Comparison of ENCODE assay signal across 11 cellular contexts in the genomic region with DNA sequence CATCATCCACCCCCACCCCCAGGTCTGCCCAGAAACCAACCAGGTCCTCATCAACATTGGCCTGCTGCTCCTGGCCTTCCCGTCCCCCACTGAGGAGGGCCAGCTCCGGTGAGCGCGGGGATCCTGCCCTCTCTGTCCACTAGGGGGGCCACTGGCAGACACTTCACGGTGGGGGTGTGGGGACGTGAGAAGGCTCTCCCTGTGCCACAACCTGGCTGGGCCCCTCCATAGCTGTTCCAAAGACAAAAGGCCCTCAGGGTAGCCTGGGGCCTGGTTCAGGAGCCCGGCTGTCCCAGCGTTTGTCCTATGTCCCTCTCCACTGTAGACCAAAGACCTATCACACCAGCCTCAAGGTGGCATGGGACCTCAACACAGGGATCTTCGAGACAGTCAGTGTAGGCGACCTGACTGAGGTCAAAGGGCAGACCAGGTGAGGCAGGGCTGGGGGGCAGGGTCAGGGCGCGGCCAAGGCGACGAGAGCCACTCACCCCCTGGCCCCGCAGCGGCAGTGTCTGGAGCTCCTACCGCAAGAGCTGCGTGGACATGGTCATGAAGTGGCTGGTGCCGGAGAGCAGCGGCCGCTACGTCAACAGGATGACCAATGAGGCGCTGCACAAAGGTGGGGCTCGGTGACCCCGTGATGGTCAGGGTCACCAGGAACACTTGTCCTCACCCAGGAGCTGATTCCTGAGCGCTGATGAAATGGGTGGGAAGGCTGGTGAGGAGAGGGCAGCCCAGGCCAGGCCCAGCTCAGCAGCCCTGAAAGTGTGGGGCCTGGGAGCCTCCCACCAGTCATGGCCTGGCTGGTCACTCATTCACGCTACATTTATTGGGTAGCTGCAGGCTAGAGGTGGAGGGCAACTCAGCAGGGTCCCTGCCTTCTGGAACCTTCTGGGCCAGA. TPM values are rescaled to one million over a fixed set of nuclear protein-coding genes. Genes with fewer than 3 reads are reported as not detected.
A peak's percentile ranks its signal among the peaks of the same experiment; 100 is the strongest.
DNase-seq lines count a peak whose midpoint lies in the region; ATAC-seq and TF ChIP-seq lines count a peak whose summit lies in the region.
"Had no signal": no experiment of that assay in that cellular context is flagged by ENCODE, and none has a peak within 500 bp of the region (broad histone marks: within the 10 kb centered on the region; RNA-seq: fewer than 3 reads in every experiment).

No MANE protein-coding gene starts in this region.

- TF ChIP-seq POLR2A in stomach (IDR thresholded peaks at IDR 0.05) = no peak

- intact Hi-C loops in upper lobe of right lung (cut with DNase I) (no loop called here), stomach (cut with DNase I; ENCODE audit: low total_unique reads) (no loop called here)

- H3K27ac ChIP-seq in WERI-Rb-1 (no peak overlapping the region), hepatocyte (no peak overlapping the region), upper lobe of right lung (no peak overlapping the region), stomach (no peak overlapping the region)

- H3K9me2 ChIP-seq in hepatocyte (replicated peaks; ENCODE audit: insufficient read depth) = no peaks in the 10 kb centered on the region

- H3K27me3 ChIP-seq in WERI-Rb-1 (ENCODE audit: insufficient read depth, low read depth, severe bottlenecking) (no peaks in the 10 kb centered on the region), hepatocyte (no peaks in the 10 kb centered on the region), upper lobe of right lung (no peaks in the 10 kb centered on the region), stomach (no peaks in the 10 kb centered on the region)

- H4K20me1 ChIP-seq in hepatocyte (ENCODE audit: insufficient read depth, poor library complexity, severe bottlenecking) = no peaks in the 10 kb centered on the region

- H2AFZ ChIP-seq in hepatocyte = no peak overlapping the region

- 92% methylated on average over 27 of the region's 27 CpGs for WGBS in hepatocyte (ENCODE audit: low lambda C conversion rate, missing lambda C conversion rate)
- whole genome bisulfite sequencing in stomach, 5 donors = 82 to 85% (median 84%) methylated on average over 20 to 27 of the region's 27 CpGs

- H3K4me2 ChIP-seq in hepatocyte = no peak overlapping the region

- H3K9me3 ChIP-seq in WERI-Rb-1 (ENCODE audit: severe bottlenecking) = no peaks in the 10 kb centered on the region
- no peaks in the 10 kb centered on the region for H3K9me3 ChIP-seq in hepatocyte (ENCODE audit: low read depth)
- H3K9me3 ChIP-seq in upper lobe of right lung = no peaks in the 10 kb centered on the region
- no peaks in the 10 kb centered on the region for H3K9me3 ChIP-seq in stomach

- TF ChIP-seq CTCF in WERI-Rb-1 (IDR thresholded peaks at IDR 0.05; ENCODE audit: low read depth, low read length) = peak; percentile 68
- peak; percentile 15 for TF ChIP-seq CTCF in hepatocyte (IDR thresholded peaks at IDR 0.05; ENCODE audit: poor library complexity)
- TF ChIP-seq CTCF in upper lobe of right lung (IDR thresholded peaks at IDR 0.05) = peak; percentile 27
- TF ChIP-seq CTCF in stomach (IDR thresholded peaks at IDR 0.05) = peak in 2 of 7 experiments; percentile 12 to 23

- H3K4me3 ChIP-seq in WERI-Rb-1 (ENCODE audit: low read depth, low read length) = no peak overlapping the region
- H3K4me3 ChIP-seq in hepatocyte = no peak overlapping the region
- H3K4me3 ChIP-seq in upper lobe of right lung = no peak overlapping the region
- H3K4me3 ChIP-seq in stomach = no peak overlapping the region

- H3K4me1 ChIP-seq in hepatocyte (ENCODE audit: insufficient read depth) (no peaks in the 10 kb centered on the region), upper lobe of right lung (no peaks in the 10 kb centered on the region), stomach (peaks cover 0 to 11% (median 2%) of the 10 kb centered on the region in 4 donors)

- H3K36me3 ChIP-seq in WERI-Rb-1 = peaks cover 71% of the 10 kb centered on the region
- H3K36me3 ChIP-seq in hepatocyte (replicated peaks; ENCODE audit: insufficient read depth, low read depth) = no peaks in the 10 kb centered on the region
- peaks cover 57% of the 10 kb centered on the region for H3K36me3 ChIP-seq in upper lobe of right lung
- H3K36me3 ChIP-seq in stomach = peaks cover 63 to 100% (median 99%) of the 10 kb centered on the region in 4 donors

- peak; percentile 17 for DNase-seq in stimulated activated CD4-positive, alpha-beta T cell treated with anti-CD3 and anti-CD28 coated beads, Interleukin-12 subunit alpha, Interleukin-12 subunit beta, amount 100 ng/mL, for 4 hours
- DNase-seq in stimulated activated CD4-positive, alpha-beta T cell treated with anti-CD3 and anti-CD28 coated beads, Interleukin-4, amount 100 ng/mL, for 24 hours = no peak
- DNase-seq in WERI-Rb-1 = peak; percentile 58
- peak; percentile 20 for DNase-seq in hepatocyte (ENCODE audit: low spot score)
- no peak for DNase-seq in upper lobe of right lung
- no peak for DNase-seq in NCI-H1105 (lab: John Stamatoyannopoulos, UW)
- DNase-seq in stomach = no peak
- DNase-seq: DMS153, H7 had no signal

- H3K79me2 ChIP-seq in hepatocyte = no peaks in the 10 kb centered on the region

- TF ChIP-seq EP300 in stomach (IDR thresholded peaks at IDR 0.05) = no peak

- ATAC-seq in upper lobe of right lung (peak; percentile 21), GM21723 (IDR thresholded peaks at IDR 0.05; ENCODE audit: unreplicated experiment) (no peak)

RNA-seq across cellular contexts. Expression of gene DCAF15, which starts 7.9 kb away (rescaled TPM):
- 9.3 and 13.4 TPM in 2 replicates for total RNA-seq in hepatocyte
- polyA plus RNA-seq in hepatocyte = 16.4 and 19.0 TPM in 2 replicates
- total RNA-seq in upper lobe of right lung = 35.1 TPM
- total RNA-seq in stomach = 10 to 100 TPM in 2 of 5 donors, 1 to 10 TPM in 3; 7.1 to 37.3 (median 9.8) TPM
- polyA plus RNA-seq in stomach = 10 to 100 TPM; 21.2 to 32.9 (median 31.3) TPM

RNA-seq across cellular contexts. Expression of gene PODNL1, which starts 22.0 kb away (rescaled TPM):
- total RNA-seq in hepatocyte = 0.17 TPM in 1 of 2 replicates, not detected in the other
- 2.4 and 3.3 TPM in 2 replicates for polyA plus RNA-seq in hepatocyte
- total RNA-seq in upper lobe of right lung = 2.8 TPM
- total RNA-seq in stomach = not detected
- polyA plus RNA-seq in stomach = 1 to 10 TPM in 2 of 3 donors, under 1 TPM in 1; 0.92 to 3.4 (median 1.3) TPM
- total RNA-seq: T-helper 2 cell treated with Interferon-gamma antibody and Interleukin-4, amounts not matched to agents 100 ng/mL and 5 ng/mL, for 36 hours had no signal

RNA-seq across cellular contexts. Expression of gene RFX1, which starts 45.9 kb away (rescaled TPM):
- 2.2 and 4.2 TPM in 2 replicates for total RNA-seq in hepatocyte
- 2.4 and 4.1 TPM in 2 replicates for polyA plus RNA-seq in hepatocyte
- total RNA-seq in upper lobe of right lung = 17.8 TPM
- 10 to 100 TPM in 1 of 5 donors, 1 to 10 TPM in 3, under 1 TPM in 1; 0.58 to 27.2 (median 2.6) TPM for total RNA-seq in stomach
- polyA plus RNA-seq in stomach = 1 to 10 TPM; 3.1 to 6.0 (median 3.6) TPM

RNA-seq across cellular contexts. Expression of gene CC2D1A, which starts 54.2 kb away (rescaled TPM):
- total RNA-seq in hepatocyte = 14.8 and 20.8 TPM in 2 replicates
- polyA plus RNA-seq in hepatocyte = 40.9 and 43.3 TPM in 2 replicates
- 28.9 TPM for total RNA-seq in upper lobe of right lung
- 100 to 1,000 TPM in 1 of 5 donors, 10 to 100 TPM in 4; 24.8 to 381 (median 49.6) TPM for total RNA-seq in stomach
- 10 to 100 TPM; 28.0 to 38.8 (median 38.2) TPM for polyA plus RNA-seq in stomach

RNA-seq across cellular contexts. Expression of gene BRME1, which starts 54.3 kb away (rescaled TPM):
- total RNA-seq in hepatocyte = 2.2 and 14.4 TPM in 2 replicates
- polyA plus RNA-seq in hepatocyte = 3.2 and 4.5 TPM in 2 replicates
- 2.0 TPM for total RNA-seq in upper lobe of right lung
- total RNA-seq in stomach = 10 to 100 TPM in 1 of 5 donors, 1 to 10 TPM in 2, under 1 TPM in 1, not detected in 1; 0.87 to 14.3 (median 1.8) TPM
- 1 to 10 TPM; 1.7 to 5.8 (median 3.7) TPM for polyA plus RNA-seq in stomach

Comparison
In these comparisons a context has a peak if more than half of its experiments do, and no peak if none do; other contexts are left out.
1. DNase-seq: peak in stimulated activated CD4-positive, alpha-beta T cell treated with anti-CD3 and anti-CD28 coated beads, Interleukin-12 subunit alpha, Interleukin-12 subunit beta, amount 100 ng/mL, for 4 hours (single experiment), WERI-Rb-1 (single experiment) and hepatocyte (single experiment); none in stimulated activated CD4-positive, alpha-beta T cell treated with anti-CD3 and anti-CD28 coated beads, Interleukin-4, amount 100 ng/mL, for 24 hours (single experiment), upper lobe of right lung (single experiment), NCI-H1105 (single experiment) and stomach (single experiment).